Comparison of ENCODE assay signal across 8 cellular contexts in the genomic region with DNA sequence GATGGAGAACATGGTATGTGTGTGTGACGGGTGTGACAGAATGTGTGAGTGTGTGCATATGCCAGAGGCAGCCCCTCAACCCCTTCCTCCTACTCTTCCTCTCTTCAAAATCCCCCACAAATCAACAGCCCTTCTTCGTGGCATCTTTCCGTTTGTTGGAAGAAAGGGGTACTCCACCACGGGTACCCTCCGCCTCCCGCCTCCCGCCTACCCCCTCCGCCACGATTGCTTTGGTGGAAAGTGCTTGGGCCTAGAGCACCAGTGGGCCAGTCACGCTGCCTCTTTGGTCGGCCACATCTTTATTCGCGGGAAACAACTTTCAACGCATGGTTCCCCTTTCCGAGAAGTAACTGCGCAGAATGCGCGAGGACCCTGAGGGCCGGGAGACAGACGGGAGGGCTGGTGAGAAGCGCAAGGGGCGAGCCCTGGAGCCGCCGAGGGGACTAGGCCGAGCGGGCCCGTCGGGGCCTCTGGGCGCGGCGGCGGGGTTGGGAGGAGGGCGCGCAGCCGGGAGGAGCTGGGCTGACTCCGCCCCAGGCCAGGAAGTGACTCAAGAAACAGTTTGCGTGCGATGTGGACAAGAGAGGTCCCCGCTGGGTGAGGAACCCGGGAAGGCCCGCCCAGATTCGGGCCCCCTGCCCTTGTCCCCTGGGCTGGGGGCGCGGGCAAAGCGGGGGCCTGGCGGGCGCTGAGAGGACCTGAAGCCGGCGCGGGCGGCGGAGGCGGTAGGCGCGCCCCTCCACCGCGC. TPM values are rescaled to one million over a fixed set of nuclear protein-coding genes. Genes with fewer than 3 reads are reported as not detected.
A peak's percentile ranks its signal among the peaks of the same experiment; 100 is the strongest.
DNase-seq lines count a peak whose midpoint lies in the region; ATAC-seq, FAIRE-seq and TF ChIP-seq lines count a peak whose summit lies in the region.

A gene (minus strand): TSS at position 274 of the 748 bp plus-strand sequence. CDS start 614 bp downstream, outside the sequence.
A gene (plus strand): TSS at position 560 of the 748 bp plus-strand sequence. CDS start 777 bp downstream, outside the sequence.

- no peaks in the 10 kb centered on the region for H3K9me3 ChIP-seq in right atrium auricular region

- peak; percentile 95 for DNase-seq in NB4 (ENCODE audit: low read depth)
- peak; percentile 74 to 92 (median 81) for DNase-seq in T-helper 1 cell
- peak; percentile 89 for DNase-seq in amniotic epithelial cell (ENCODE audit: low read depth)
- peak; percentile 93 for DNase-seq in right atrium auricular region (ENCODE audit: low spot score)
- DNase-seq in pulmonary artery endothelial cell (ENCODE audit: low read depth, low spot score), result peak; percentile 81
- DNase-seq in urothelium cell line (ENCODE audit: low spot score), result peak; percentile 96

- peak; percentile 89 for TF ChIP-seq POLR2A in NB4 (IDR thresholded peaks at IDR 0.05; ENCODE audit: extremely low read depth, insufficient read length)

- peak within 1 kb of the TSS; percentile 69 for H3K4me3 ChIP-seq in GM12875 (ENCODE audit: low read depth, low read length)
- H3K4me3 ChIP-seq in NB4 (ENCODE audit: low read depth, low read length), result peak within 1 kb of the TSS; percentile 69
- peak within 1 kb of the TSS; percentile 67 to 76 for H3K4me3 ChIP-seq in right atrium auricular region

- TF ChIP-seq CTCF in GM12875 (IDR thresholded peaks at IDR 0.05; ENCODE audit: borderline replicate concordance, insufficient read depth, low read depth, low read length), result no peak
- no peak for TF ChIP-seq CTCF in NB4 (IDR thresholded peaks at IDR 0.05; ENCODE audit: low read depth, low read length)
- TF ChIP-seq CTCF in right atrium auricular region (IDR thresholded peaks at IDR 0.05), result no peak

- peak within 1 kb of the TSS; percentile 93 to 96 for H3K27ac ChIP-seq in right atrium auricular region

- FAIRE-seq in urothelium cell line (lab: Jason Lieb, UNC), result no peak

- peaks cover 20% of the 10 kb centered on the region for H3K36me3 ChIP-seq in right atrium auricular region

- peak; percentile 78 for ATAC-seq in HG02588 (IDR thresholded peaks at IDR 0.05; ENCODE audit: unreplicated experiment)

- no peaks in the 10 kb centered on the region for H3K27me3 ChIP-seq in right atrium auricular region

- H3K4me1 ChIP-seq in right atrium auricular region, result peaks cover 0 to 44% of the 10 kb centered on the region in 2 donors

RNA-seq across cellular contexts. Expression of the first gene that starts in this region (rescaled TPM):
- total RNA-seq in right atrium auricular region (1 to 10 TPM in 1 of 2 donors, under 1 TPM in 1; 0.48 to 1.4 TPM), pulmonary artery endothelial cell (0.86 and 1.8 TPM in 2 replicates)

RNA-seq across cellular contexts. Expression of the second gene that starts in this region (rescaled TPM):
- total RNA-seq in right atrium auricular region (10 to 100 TPM; 16.3 to 23.0 TPM), pulmonary artery endothelial cell (53.9 and 72.1 TPM in 2 replicates)

Comparison
In these comparisons a context has a peak if more than half of its experiments do, and no peak if none do; other contexts are left out.
1. Peak in every context shown above with its lines: DNase-seq, ATAC-seq, H3K4me3 ChIP-seq and H3K27ac ChIP-seq.